Comparison of ENCODE assay signal across 11 cellular contexts in genomic region chr22:26481694-26482093, GRCh38.
DNase-seq lines count a peak whose midpoint lies in the region; ATAC-seq and TF ChIP-seq lines count a peak whose summit lies in the region.
"Had no signal": no experiment of that assay in that cellular context is flagged by ENCODE, and none has a peak within 500 bp of the region (broad histone marks: within the 10 kb centered on the region; RNA-seq: fewer than 3 reads in every experiment).

No MANE protein-coding gene starts in this region.

- H3K4me2 ChIP-seq in SU-DHL-6 (ENCODE audit: low read depth, low read length, poor library complexity, severe bottlenecking) = peak overlapping the region; percentile 98

- peaks cover 27% of the 10 kb centered on the region for H3F3A ChIP-seq in SU-DHL-6 (ENCODE audit: insufficient read depth)

- in situ Hi-C loops in ACHN (cut with HindIII; ENCODE audit: low pct_ligation_motif_present, low pct_unique_long_range_greater_than_20kb, low sequenced_read_pairs) = no loop called here

- H3K4me3 ChIP-seq in SU-DHL-6 (ENCODE audit: insufficient read depth, low read length, poor library complexity, severe bottlenecking) (peak overlapping the region; percentile 82), iPS-15b (ENCODE audit: low read depth, low read length) (no peak overlapping the region)
- H3K4me3 ChIP-seq: SJSA1 had no signal

- H4K20me1 ChIP-seq in SU-DHL-6 (ENCODE audit: low read depth, low read length) = no peaks in the 10 kb centered on the region

- no peaks in the 10 kb centered on the region for H3K9me2 ChIP-seq in SU-DHL-6 (replicated peaks; ENCODE audit: insufficient read depth, low read length)

- no peak for ATAC-seq in HG03095 (IDR thresholded peaks at IDR 0.05; ENCODE audit: unreplicated experiment)
- no peak for ATAC-seq in HG03280 (IDR thresholded peaks at IDR 0.05; ENCODE audit: unreplicated experiment)

- H3K36me3 ChIP-seq in SU-DHL-6 (ENCODE audit: low read length) = no peaks in the 10 kb centered on the region; the same call in 1 of the 2 replicates
- peaks cover 15% of the 10 kb centered on the region for H3K36me3 ChIP-seq in iPS-15b (ENCODE audit: control insufficient read depth, insufficient read depth, low read length)

- peak overlapping the region; percentile 83 for H3K9ac ChIP-seq in SU-DHL-6 (ENCODE audit: low read length)
- H3K9ac ChIP-seq in iPS-15b (ENCODE audit: low read depth, low read length) = peak overlapping the region; percentile 62

- TF ChIP-seq CTCF in SU-DHL-6 (IDR thresholded peaks at IDR 0.05; ENCODE audit: insufficient read depth, low read length, poor library complexity, severe bottlenecking) = no peak

- peaks cover 15% of the 10 kb centered on the region for H3K4me1 ChIP-seq in iPS-15b (ENCODE audit: control insufficient read depth, insufficient read depth, low read length)

- H3K9me3 ChIP-seq in SU-DHL-6 (ENCODE audit: insufficient read depth, low read length) (no peaks in the 10 kb centered on the region), iPS-15b (ENCODE audit: control insufficient read depth, insufficient read depth, low read length) (no peaks in the 10 kb centered on the region)
- H3K9me3 ChIP-seq: SJSA1 had no signal

- H2AFZ ChIP-seq in SU-DHL-6 (ENCODE audit: low read depth, low read length, severe bottlenecking) = no peak overlapping the region

- H3K27ac ChIP-seq in SU-DHL-6 (ENCODE audit: low read depth, low read length) = peak overlapping the region; percentile 89
- H3K27ac ChIP-seq: SJSA1 had no signal

- peaks cover 65% of the 10 kb centered on the region for H3K79me2 ChIP-seq in SU-DHL-6 (ENCODE audit: insufficient read depth, low read length)

- H3K27me3 ChIP-seq in SU-DHL-6 (ENCODE audit: low read length) (no peaks in the 10 kb centered on the region), iPS-15b (ENCODE audit: control insufficient read depth, insufficient read depth, low read length) (no peaks in the 10 kb centered on the region)
- H3K27me3 ChIP-seq: SJSA1 had no signal

- DNase-seq in stimulated activated CD4-positive, alpha-beta T cell treated with anti-CD3 and anti-CD28 coated beads, Interleukin-15, amount 100 ng/mL, for 24 hours = peak; percentile 22
- DNase-seq in stimulated activated CD4-positive, alpha-beta T cell treated with anti-CD3 and anti-CD28 coated beads, Interleukin-4, amount 100 ng/mL, for 4 hours = no peak
- DNase-seq in ACHN (no peak), NK-92 (lab: John Stamatoyannopoulos, UW; ENCODE audit: unreplicated experiment) (no peak)
- DNase-seq: NCI-H2029, posterior cingulate gyrus had no signal
